1 cellular context compared by ENCODE assay signal in genomic region chr6:43488667-43489276, GRCh38.
TF ChIP-seq lines count a peak whose summit lies in the region.

No MANE protein-coding gene starts in this region.

TF ChIP-seq in HepG2, 621 proteins besides CTCF, POLR2A, EP300 and RAD21 (continued from another document and continues in another):
- TF ChIP-seq, protein P1, sequence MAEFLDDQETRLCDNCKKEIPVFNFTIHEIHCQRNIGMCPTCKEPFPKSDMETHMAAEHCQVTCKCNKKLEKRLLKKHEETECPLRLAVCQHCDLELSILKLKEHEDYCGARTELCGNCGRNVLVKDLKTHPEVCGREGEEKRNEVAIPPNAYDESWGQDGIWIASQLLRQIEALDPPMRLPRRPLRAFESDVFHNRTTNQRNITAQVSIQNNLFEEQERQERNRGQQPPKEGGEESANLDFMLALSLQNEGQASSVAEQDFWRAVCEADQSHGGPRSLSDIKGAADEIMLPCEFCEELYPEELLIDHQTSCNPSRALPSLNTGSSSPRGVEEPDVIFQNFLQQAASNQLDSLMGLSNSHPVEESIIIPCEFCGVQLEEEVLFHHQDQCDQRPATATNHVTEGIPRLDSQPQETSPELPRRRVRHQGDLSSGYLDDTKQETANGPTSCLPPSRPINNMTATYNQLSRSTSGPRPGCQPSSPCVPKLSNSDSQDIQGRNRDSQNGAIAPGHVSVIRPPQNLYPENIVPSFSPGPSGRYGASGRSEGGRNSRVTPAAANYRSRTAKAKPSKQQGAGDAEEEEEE (CRISPR knock-in tag; IDR thresholded peaks at IDR 0.05; ENCODE audit: borderline replicate concordance): no peak
- peak; percentile 90 for TF ChIP-seq ESRRA (CRISPR knock-in tag; IDR thresholded peaks at IDR 0.05; ENCODE audit: low read depth)
- TF ChIP-seq ZNF616 (CRISPR knock-in tag; IDR thresholded peaks at IDR 0.05; ENCODE audit: low read depth): no peak
- TF ChIP-seq ZBTB33 (CRISPR knock-in tag; IDR thresholded peaks at IDR 0.05): no peak; the same call in 1 of the 2 replicates
- no peak for TF ChIP-seq STAT5B (CRISPR knock-in tag; IDR thresholded peaks at IDR 0.05)
- TF ChIP-seq GTF3A (CRISPR knock-in tag; conservative IDR thresholded peaks at IDR 0.05): no peak
- TF ChIP-seq RARG (CRISPR knock-in tag; IDR thresholded peaks at IDR 0.05; ENCODE audit: low read depth): no peak
- TF ChIP-seq DNMT3B (CRISPR knock-in tag; conservative IDR thresholded peaks at IDR 0.05): no peak
- no peak for TF ChIP-seq MBNL3 (CRISPR knock-in tag; conservative IDR thresholded peaks at IDR 0.05)
- peak; percentile 84 for TF ChIP-seq BCL6 (CRISPR knock-in tag; IDR thresholded peaks at IDR 0.05)
- no peak for TF ChIP-seq ZNF749 (CRISPR knock-in tag; IDR thresholded peaks at IDR 0.05; ENCODE audit: borderline replicate concordance)
- TF ChIP-seq ZNF891 (CRISPR knock-in tag; IDR thresholded peaks at IDR 0.05): no peak
- TF ChIP-seq ZNF430 (CRISPR knock-in tag; IDR thresholded peaks at IDR 0.05): no peak
- no peak for TF ChIP-seq PRMT3 (CRISPR knock-in tag; IDR thresholded peaks at IDR 0.05; ENCODE audit: borderline replicate concordance, low read depth)
- TF ChIP-seq, protein P2, sequence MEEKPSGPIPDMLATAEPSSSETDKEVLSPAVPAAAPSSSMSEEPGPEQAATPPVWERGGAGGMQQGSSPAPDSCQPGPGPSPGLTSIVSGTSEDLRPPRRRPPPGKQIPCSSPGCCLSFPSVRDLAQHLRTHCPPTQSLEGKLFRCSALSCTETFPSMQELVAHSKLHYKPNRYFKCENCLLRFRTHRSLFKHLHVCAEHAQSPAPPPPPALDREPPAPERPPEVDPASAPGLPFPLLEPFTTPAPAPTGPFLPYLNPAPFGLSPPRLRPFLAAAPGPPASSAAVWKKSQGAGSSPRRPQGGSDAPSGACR (CRISPR knock-in tag; IDR thresholded peaks at IDR 0.05): no peak
- no peak for TF ChIP-seq HNRNPLL (IDR thresholded peaks at IDR 0.05; ENCODE audit: low read depth, low read length, poor library complexity, severe bottlenecking)
- TF ChIP-seq GTF2F1 (IDR thresholded peaks at IDR 0.05; ENCODE audit: low read length): no peak
- no peak for TF ChIP-seq BHLHE40 (IDR thresholded peaks at IDR 0.05; ENCODE audit: low read length)
- TF ChIP-seq, protein P3, sequence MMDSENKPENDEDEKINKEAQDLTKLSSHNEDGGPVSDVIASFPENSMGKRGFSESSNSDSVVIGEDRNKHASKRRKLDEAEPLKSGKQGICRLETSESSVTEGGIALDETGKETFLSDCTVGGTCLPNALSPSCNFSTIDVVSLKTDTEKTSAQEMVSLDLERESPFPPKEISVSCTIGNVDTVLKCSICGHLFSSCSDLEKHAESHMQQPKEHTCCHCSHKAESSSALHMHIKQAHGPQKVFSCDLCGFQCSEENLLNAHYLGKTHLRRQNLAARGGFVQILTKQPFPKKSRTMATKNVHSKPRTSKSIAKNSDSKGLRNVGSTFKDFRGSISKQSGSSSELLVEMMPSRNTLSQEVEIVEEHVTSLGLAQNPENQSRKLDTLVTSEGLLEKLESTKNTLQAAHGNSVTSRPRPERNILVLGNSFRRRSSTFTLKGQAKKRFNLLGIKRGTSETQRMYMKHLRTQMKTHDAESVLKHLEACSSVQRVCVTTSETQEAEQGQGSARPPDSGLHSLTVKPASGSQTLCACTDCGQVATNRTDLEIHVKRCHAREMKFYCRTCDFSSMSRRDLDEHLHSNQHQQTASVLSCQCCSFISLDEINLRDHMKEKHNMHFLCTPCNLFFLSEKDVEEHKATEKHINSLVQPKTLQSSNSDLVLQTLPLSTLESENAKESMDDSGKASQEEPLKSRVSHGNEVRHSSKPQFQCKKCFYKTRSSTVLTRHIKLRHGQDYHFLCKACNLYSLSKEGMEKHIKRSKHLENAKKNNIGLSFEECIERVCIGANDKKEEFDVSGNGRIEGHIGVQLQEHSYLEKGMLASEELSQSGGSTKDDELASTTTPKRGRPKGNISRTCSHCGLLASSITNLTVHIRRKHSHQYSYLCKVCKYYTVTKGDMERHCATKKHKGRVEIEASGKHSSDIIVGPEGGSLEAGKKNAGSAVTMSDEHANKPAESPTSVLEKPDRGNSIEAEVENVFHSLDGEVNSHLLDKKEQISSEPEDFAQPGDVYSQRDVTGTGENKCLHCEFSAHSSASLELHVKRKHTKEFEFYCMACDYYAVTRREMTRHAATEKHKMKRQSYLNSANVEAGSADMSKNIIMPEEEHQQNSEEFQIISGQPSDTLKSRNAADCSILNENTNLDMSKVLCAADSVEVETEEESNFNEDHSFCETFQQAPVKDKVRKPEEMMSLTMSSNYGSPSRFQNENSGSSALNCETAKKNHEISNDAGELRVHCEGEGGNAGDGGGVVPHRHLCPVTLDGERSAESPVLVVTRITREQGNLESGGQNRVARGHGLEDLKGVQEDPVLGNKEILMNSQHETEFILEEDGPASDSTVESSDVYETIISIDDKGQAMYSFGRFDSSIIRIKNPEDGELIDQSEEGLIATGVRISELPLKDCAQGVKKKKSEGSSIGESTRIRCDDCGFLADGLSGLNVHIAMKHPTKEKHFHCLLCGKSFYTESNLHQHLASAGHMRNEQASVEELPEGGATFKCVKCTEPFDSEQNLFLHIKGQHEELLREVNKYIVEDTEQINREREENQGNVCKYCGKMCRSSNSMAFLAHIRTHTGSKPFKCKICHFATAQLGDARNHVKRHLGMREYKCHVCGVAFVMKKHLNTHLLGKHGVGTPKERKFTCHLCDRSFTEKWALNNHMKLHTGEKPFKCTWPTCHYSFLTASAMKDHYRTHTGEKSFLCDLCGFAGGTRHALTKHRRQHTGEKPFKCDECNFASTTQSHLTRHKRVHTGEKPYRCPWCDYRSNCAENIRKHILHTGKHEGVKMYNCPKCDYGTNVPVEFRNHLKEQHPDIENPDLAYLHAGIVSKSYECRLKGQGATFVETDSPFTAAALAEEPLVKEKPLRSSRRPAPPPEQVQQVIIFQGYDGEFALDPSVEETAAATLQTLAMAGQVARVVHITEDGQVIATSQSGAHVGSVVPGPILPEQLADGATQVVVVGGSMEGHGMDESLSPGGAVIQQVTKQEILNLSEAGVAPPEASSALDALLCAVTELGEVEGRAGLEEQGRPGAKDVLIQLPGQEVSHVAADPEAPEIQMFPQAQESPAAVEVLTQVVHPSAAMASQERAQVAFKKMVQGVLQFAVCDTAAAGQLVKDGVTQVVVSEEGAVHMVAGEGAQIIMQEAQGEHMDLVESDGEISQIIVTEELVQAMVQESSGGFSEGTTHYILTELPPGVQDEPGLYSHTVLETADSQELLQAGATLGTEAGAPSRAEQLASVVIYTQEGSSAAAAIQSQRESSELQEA (CRISPR knock-in tag; IDR thresholded peaks at IDR 0.05; ENCODE audit: not compliant biosample characterization): peak; percentile 90
- TF ChIP-seq ZNF292 (CRISPR knock-in tag; IDR thresholded peaks at IDR 0.05; ENCODE audit: borderline replicate concordance, low read depth): no peak; the same call in 1 of the 2 replicates
- no peak; the same call in 1 of the 2 replicates for TF ChIP-seq ZNF652 (CRISPR knock-in tag; IDR thresholded peaks at IDR 0.05; ENCODE audit: borderline replicate concordance, low read depth)
- TF ChIP-seq HOXA9 (CRISPR knock-in tag; IDR thresholded peaks at IDR 0.05; ENCODE audit: borderline replicate concordance): no peak
- no peak for TF ChIP-seq ZNF7 (CRISPR knock-in tag; IDR thresholded peaks at IDR 0.05)
- TF ChIP-seq PHF8 (CRISPR knock-in tag; IDR thresholded peaks at IDR 0.05): 0 out of 2 replicates have a peak, but pooled peaks have one; percentile 19
- TF ChIP-seq SOX6 (IDR thresholded peaks at IDR 0.05): no peak
- peak; percentile 65; the same call in 1 of the 2 replicates for TF ChIP-seq SOX6 (CRISPR knock-in tag; IDR thresholded peaks at IDR 0.05)
- TF ChIP-seq, protein P4, sequence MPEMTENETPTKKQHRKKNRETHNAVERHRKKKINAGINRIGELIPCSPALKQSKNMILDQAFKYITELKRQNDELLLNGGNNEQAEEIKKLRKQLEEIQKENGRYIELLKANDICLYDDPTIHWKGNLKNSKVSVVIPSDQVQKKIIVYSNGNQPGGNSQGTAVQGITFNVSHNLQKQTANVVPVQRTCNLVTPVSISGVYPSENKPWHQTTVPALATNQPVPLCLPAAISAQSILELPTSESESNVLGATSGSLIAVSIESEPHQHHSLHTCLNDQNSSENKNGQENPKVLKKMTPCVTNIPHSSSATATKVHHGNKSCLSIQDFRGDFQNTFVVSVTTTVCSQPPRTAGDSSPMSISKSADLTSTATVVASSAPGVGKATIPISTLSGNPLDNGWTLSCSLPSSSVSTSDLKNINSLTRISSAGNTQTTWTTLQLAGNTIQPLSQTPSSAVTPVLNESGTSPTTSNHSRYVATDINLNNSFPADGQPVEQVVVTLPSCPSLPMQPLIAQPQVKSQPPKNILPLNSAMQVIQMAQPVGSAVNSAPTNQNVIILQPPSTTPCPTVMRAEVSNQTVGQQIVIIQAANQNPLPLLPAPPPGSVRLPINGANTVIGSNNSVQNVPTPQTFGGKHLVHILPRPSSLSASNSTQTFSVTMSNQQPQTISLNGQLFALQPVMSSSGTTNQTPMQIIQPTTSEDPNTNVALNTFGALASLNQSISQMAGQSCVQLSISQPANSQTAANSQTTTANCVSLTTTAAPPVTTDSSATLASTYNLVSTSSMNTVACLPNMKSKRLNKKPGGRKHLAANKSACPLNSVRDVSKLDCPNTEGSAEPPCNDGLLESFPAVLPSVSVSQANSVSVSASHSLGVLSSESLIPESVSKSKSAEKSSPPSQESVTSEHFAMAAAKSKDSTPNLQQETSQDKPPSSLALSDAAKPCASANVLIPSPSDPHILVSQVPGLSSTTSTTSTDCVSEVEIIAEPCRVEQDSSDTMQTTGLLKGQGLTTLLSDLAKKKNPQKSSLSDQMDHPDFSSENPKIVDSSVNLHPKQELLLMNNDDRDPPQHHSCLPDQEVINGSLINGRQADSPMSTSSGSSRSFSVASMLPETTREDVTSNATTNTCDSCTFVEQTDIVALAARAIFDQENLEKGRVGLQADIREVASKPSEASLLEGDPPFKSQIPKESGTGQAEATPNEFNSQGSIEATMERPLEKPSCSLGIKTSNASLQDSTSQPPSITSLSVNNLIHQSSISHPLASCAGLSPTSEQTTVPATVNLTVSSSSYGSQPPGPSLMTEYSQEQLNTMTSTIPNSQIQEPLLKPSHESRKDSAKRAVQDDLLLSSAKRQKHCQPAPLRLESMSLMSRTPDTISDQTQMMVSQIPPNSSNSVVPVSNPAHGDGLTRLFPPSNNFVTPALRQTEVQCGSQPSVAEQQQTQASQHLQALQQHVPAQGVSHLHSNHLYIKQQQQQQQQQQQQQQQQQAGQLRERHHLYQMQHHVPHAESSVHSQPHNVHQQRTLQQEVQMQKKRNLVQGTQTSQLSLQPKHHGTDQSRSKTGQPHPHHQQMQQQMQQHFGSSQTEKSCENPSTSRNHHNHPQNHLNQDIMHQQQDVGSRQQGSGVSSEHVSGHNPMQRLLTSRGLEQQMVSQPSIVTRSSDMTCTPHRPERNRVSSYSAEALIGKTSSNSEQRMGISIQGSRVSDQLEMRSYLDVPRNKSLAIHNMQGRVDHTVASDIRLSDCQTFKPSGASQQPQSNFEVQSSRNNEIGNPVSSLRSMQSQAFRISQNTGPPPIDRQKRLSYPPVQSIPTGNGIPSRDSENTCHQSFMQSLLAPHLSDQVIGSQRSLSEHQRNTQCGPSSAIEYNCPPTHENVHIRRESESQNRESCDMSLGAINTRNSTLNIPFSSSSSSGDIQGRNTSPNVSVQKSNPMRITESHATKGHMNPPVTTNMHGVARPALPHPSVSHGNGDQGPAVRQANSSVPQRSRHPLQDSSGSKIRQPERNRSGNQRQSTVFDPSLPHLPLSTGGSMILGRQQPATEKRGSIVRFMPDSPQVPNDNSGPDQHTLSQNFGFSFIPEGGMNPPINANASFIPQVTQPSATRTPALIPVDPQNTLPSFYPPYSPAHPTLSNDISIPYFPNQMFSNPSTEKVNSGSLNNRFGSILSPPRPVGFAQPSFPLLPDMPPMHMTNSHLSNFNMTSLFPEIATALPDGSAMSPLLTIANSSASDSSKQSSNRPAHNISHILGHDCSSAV (CRISPR knock-in tag; IDR thresholded peaks at IDR 0.05; ENCODE audit: borderline replicate concordance): no peak
- TF ChIP-seq, protein P5, sequence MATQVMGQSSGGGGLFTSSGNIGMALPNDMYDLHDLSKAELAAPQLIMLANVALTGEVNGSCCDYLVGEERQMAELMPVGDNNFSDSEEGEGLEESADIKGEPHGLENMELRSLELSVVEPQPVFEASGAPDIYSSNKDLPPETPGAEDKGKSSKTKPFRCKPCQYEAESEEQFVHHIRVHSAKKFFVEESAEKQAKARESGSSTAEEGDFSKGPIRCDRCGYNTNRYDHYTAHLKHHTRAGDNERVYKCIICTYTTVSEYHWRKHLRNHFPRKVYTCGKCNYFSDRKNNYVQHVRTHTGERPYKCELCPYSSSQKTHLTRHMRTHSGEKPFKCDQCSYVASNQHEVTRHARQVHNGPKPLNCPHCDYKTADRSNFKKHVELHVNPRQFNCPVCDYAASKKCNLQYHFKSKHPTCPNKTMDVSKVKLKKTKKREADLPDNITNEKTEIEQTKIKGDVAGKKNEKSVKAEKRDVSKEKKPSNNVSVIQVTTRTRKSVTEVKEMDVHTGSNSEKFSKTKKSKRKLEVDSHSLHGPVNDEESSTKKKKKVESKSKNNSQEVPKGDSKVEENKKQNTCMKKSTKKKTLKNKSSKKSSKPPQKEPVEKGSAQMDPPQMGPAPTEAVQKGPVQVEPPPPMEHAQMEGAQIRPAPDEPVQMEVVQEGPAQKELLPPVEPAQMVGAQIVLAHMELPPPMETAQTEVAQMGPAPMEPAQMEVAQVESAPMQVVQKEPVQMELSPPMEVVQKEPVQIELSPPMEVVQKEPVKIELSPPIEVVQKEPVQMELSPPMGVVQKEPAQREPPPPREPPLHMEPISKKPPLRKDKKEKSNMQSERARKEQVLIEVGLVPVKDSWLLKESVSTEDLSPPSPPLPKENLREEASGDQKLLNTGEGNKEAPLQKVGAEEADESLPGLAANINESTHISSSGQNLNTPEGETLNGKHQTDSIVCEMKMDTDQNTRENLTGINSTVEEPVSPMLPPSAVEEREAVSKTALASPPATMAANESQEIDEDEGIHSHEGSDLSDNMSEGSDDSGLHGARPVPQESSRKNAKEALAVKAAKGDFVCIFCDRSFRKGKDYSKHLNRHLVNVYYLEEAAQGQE (IDR thresholded peaks at IDR 0.05; ENCODE audit: borderline replicate concordance in 1 of 2, low read depth in 1 of 2, low read length in 2 of 2): no peak
- TF ChIP-seq, protein P6, sequence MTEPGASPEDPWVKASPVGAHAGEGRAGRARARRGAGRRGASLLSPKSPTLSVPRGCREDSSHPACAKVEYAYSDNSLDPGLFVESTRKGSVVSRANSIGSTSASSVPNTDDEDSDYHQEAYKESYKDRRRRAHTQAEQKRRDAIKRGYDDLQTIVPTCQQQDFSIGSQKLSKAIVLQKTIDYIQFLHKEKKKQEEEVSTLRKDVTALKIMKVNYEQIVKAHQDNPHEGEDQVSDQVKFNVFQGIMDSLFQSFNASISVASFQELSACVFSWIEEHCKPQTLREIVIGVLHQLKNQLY (CRISPR knock-in tag; IDR thresholded peaks at IDR 0.05): no peak
